In the genomic region with DNA sequence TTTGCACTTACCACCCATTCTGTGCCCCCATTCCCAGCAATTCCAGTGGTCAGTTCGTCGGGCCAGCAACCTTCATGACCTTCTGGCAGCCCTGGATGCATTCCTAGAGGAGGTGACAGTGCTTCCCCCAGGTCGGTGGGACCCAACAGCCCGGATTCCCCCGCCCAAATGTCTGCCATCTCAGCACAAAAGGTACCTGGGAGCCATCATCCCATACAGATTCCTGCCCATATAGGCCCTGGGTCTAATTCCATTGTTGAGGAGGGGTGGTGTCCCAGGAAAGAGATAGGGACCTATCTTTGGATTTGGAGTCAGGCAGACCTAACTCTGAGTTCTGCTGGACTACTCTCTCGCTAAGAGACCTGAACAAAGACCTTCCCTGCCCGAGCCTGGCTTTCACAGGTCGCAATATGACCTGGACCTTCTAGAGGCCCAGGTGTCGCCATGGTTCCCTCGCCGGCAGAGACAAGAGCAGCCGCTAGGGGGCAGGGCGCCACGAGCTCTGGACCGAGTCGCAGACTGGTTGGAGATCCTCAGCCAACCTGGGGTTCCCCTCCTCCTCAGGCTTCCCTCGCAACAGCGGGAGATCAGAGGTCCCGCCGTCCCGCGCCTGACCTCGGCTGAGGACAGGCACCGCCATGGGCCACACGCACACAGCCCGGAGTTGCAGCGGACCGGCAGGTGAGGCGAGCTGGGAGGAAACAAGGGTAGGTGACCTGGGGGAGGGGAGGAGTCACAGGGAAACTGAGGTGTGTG, we compare ENCODE assay signal across 1 cellular context.
TF ChIP-seq lines count a peak whose summit lies in the region.

No MANE protein-coding gene starts in this region.

TF ChIP-seq in GM12878, 131 proteins besides CTCF, POLR2A, EP300 and RAD21:
- TF ChIP-seq BACH1 (IDR thresholded peaks at IDR 0.05; ENCODE audit: borderline replicate concordance), result peak; percentile 55; the same call in 1 of the 2 replicates
- TF ChIP-seq GATAD2B (conservative IDR thresholded peaks at IDR 0.05; ENCODE audit: low read depth), result 0 out of 2 replicates have a peak, but pooled peaks have one; percentile 14
- peak; percentile 11 for TF ChIP-seq RELA (IDR thresholded peaks at IDR 0.05; ENCODE audit: borderline replicate concordance, partially characterized antibody)
- no peak for TF ChIP-seq ATF7 (IDR thresholded peaks at IDR 0.05; ENCODE audit: low read depth)
- peak; percentile 73; the same call in 1 of the 2 replicates for TF ChIP-seq SMC3 (IDR thresholded peaks at IDR 0.05; ENCODE audit: borderline replicate concordance, low read length)
- TF ChIP-seq YY1 (IDR thresholded peaks at IDR 0.05; ENCODE audit: low read depth, low read length), result peak; percentile 90
- TF ChIP-seq RB1 (IDR thresholded peaks at IDR 0.05; ENCODE audit: borderline replicate concordance), result peak; percentile 75; the same call in 1 of the 2 replicates
- TF ChIP-seq IRF4 (IDR thresholded peaks at IDR 0.05; ENCODE audit: low read depth, low read length), result 0 out of 2 replicates have a peak, but pooled peaks have one; percentile 47
- peak; percentile 55; the same call in 1 of the 2 replicates for TF ChIP-seq NR2F1 (conservative IDR thresholded peaks at IDR 0.05)
- peak; percentile 51; the same call in 1 of the 2 replicates for TF ChIP-seq HDGF (IDR thresholded peaks at IDR 0.05)
- TF ChIP-seq, protein P1, sequence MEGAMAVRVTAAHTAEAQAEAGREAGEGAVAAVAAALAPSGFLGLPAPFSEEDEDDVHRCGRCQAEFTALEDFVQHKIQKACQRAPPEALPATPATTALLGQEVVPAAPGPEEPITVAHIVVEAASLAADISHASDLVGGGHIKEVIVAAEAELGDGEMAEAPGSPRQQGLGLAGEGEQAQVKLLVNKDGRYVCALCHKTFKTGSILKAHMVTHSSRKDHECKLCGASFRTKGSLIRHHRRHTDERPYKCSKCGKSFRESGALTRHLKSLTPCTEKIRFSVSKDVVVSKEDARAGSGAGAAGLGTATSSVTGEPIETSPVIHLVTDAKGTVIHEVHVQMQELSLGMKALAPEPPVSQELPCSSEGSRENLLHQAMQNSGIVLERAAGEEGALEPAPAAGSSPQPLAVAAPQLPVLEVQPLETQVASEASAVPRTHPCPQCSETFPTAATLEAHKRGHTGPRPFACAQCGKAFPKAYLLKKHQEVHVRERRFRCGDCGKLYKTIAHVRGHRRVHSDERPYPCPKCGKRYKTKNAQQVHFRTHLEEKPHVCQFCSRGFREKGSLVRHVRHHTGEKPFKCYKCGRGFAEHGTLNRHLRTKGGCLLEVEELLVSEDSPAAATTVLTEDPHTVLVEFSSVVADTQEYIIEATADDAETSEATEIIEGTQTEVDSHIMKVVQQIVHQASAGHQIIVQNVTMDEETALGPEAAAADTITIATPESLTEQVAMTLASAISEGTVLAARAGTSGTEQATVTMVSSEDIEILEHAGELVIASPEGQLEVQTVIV (IDR thresholded peaks at IDR 0.05; ENCODE audit: borderline replicate concordance, partially characterized antibody), result no peak
- TF ChIP-seq BHLHE40 (IDR thresholded peaks at IDR 0.05; ENCODE audit: borderline replicate concordance in 1 of 2, low read depth in 2 of 2, low read length in 1 of 2), result peak; percentile 32 to 42; a peak in 1 of 4 replicates
- TF ChIP-seq MYC (IDR thresholded peaks at IDR 0.05; ENCODE audit: insufficient read depth, insufficient read length, insufficient replicate concordance, low read length, severe bottlenecking), result no peak
